In the genomic region with DNA sequence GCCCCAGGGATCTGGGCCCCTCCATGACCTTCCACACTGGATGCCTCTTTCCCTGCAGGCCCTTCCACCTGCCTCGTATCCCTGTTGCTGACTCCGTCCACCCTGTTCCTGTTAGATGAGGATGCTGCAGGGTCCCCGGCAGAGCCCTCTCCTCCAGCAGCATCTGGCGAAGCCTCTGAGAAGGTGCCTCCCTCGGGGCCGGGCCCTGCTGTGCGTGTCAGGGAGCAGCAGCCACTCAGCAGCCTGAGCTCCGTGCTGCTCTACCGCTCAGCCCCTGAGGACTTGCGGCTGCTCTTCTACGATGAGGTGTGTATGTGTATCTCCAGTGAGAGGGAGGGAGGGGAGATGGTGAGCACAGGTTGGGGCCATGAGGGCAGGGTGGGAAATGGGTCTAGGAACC, we compare ENCODE assay signal across 21 cellular contexts. TPM values are rescaled to one million over a fixed set of nuclear protein-coding genes. Genes with fewer than 3 reads are reported as not detected.
DNase-seq lines count a peak whose midpoint lies in the region; ATAC-seq and TF ChIP-seq lines count a peak whose summit lies in the region.
"Had no signal": no experiment of that assay in that cellular context is flagged by ENCODE, and none has a peak within 500 bp of the region (broad histone marks: within the 10 kb centered on the region; RNA-seq: fewer than 3 reads in every experiment).

No MANE protein-coding gene starts in this region.

- H3K36me3 ChIP-seq in BLaER1 (peaks cover 57% of the 10 kb centered on the region), neuronal stem cell (replicated peaks in 1 of 2; ENCODE audit: control insufficient read depth in 2 of 2, insufficient read depth in 2 of 2, low read length in 2 of 2) (peaks cover 2 to 27% of the 10 kb centered on the region in 2 donors)
- H3K36me3 ChIP-seq in BLaER1 treated with 17β-estradiol and CSF1 and Interleukin-3, amounts not matched to agents 10 nM and 100 nM, result peaks cover 44 to 67% (median 58%) of the 10 kb centered on the region in 11 experiments

- peaks cover 16% of the 10 kb centered on the region for H4K20me1 ChIP-seq in BLaER1
- peaks cover 0 to 30% (median 8%) of the 10 kb centered on the region in 11 experiments; a peak in 7 of 22 replicates for H4K20me1 ChIP-seq in BLaER1 treated with 17β-estradiol and CSF1 and Interleukin-3, amounts not matched to agents 10 nM and 100 nM

- H2BK120ac ChIP-seq in neuronal stem cell (ENCODE audit: low read depth, low read length), result no peak overlapping the region

- WGBS in neuronal stem cell (ENCODE audit: extremely low coverage in 2 of 2, insufficient read length in 2 of 2, insufficient replicate concordance in 1 of 2), 2 donors, result no CpG with 5 or more reads among the region's 11 CpGs

- H3K27me3 ChIP-seq in BLaER1, result no peaks in the 10 kb centered on the region
- H3K27me3 ChIP-seq in BLaER1 treated with 17β-estradiol and CSF1 and Interleukin-3, amounts not matched to agents 10 nM and 100 nM, result no peaks in the 10 kb centered on the region
- no peaks in the 10 kb centered on the region for H3K27me3 ChIP-seq in neuronal stem cell (ENCODE audit: control insufficient read depth in 3 of 3, insufficient read depth in 3 of 3, low read depth in 1 of 3, low read length in 3 of 3)

- no peaks in the 10 kb centered on the region for H3K79me1 ChIP-seq in neuronal stem cell (ENCODE audit: low read depth, low read length)

- peaks cover 2% of the 10 kb centered on the region for H3K27me3 Mint-ChIP-seq in glutamatergic neuron (ENCODE audit: unreplicated experiment)
- no peaks in the 10 kb centered on the region for H3K27me3 Mint-ChIP-seq in MCF 10A (ENCODE audit: insufficient read depth, unreplicated experiment)
- H3K27me3 Mint-ChIP-seq: CD4-positive, alpha-beta T cell; CD8-positive, alpha-beta memory T cell had no signal

- no peak for ATAC-seq in GM21576 (IDR thresholded peaks at IDR 0.05; ENCODE audit: unreplicated experiment)
- ATAC-seq: GM12878, GM23338, HCT116 had no signal

- peaks cover 32% of the 10 kb centered on the region for H3K4me1 ChIP-seq in BLaER1
- H3K4me1 ChIP-seq in BLaER1 treated with 17β-estradiol and CSF1 and Interleukin-3, amounts not matched to agents 10 nM and 100 nM, result peaks cover 0 to 28% (median 24%) of the 10 kb centered on the region in 10 experiments; a peak in 17 of 20 replicates
- H3K4me1 ChIP-seq in neuronal stem cell (ENCODE audit: control insufficient read depth in 2 of 2, insufficient read depth in 1 of 2, low read depth in 1 of 2, low read length in 2 of 2), result no peaks in the 10 kb centered on the region

- H2BK12ac ChIP-seq in neuronal stem cell (ENCODE audit: low read length), result no peak overlapping the region

- H3K18ac ChIP-seq in neuronal stem cell (ENCODE audit: low read length), result no peak overlapping the region

- H3K27ac ChIP-seq in BLaER1 (no peak overlapping the region), neuronal stem cell (replicated peaks; ENCODE audit: low read length) (no peak overlapping the region)
- H3K27ac ChIP-seq in BLaER1 treated with 17β-estradiol and CSF1 and Interleukin-3, amounts not matched to agents 10 nM and 100 nM, result no peak overlapping the region

- peak overlapping the region; percentile 60 for H3K14ac ChIP-seq in neuronal stem cell (ENCODE audit: low read length)

- POLR2A ChIA-PET in MCF 10A (lab: Yijun Ruan, JAX), result interaction anchor here (0.7 kb wide), 1 partner anchor 18 kb away, joined by 3 read pairs; the partner anchor contains the start of gene STK11IP

- H3K36me3 Mint-ChIP-seq in glutamatergic neuron (ENCODE audit: unreplicated experiment) (no peaks in the 10 kb centered on the region), MCF 10A (ENCODE audit: insufficient read depth, unreplicated experiment) (peaks cover 5% of the 10 kb centered on the region)

- no peak overlapping the region for H2BK5ac ChIP-seq in neuronal stem cell (ENCODE audit: low read length)

- intact Hi-C loops in MCF 10A (cut with micrococcal nuclease), result no loop called here

- no TSS peak for BruUV-seq in MCF 10A (replicated peaks; lab: Mats Ljungman, UMichigan)

- peak; percentile 56 for DNase-seq in glutamatergic neuron
- no peak for DNase-seq in neuronal stem cell (ENCODE audit: low spot score)
- DNase-seq in NK-92 treated with Interleukin-12 subunit alpha and Interleukin-12 subunit beta, amount 100 ng/mL, for 24 hours (lab: John Stamatoyannopoulos, UW), result no peak
- no peak for DNase-seq in MCF 10A (ENCODE audit: unreplicated experiment)
- DNase-seq in activated T-cell treated with anti-CD3 and anti-CD28 coated beads for 4 hours, result no peak
- DNase-seq: CD4-positive, alpha-beta T cell; CD8-positive, alpha-beta memory T cell; DMS 273 treated with DMSO at 0.1 percent for 48 hours; DMS79; EL; GDM1; H9 had no signal

- peaks cover 9% of the 10 kb centered on the region for H3K4me1 Mint-ChIP-seq in glutamatergic neuron (ENCODE audit: low read depth, unreplicated experiment)
- no peaks in the 10 kb centered on the region for H3K4me1 Mint-ChIP-seq in MCF 10A (ENCODE audit: insufficient read depth, unreplicated experiment)

- CTCF ChIA-PET in MCF 10A (lab: Yijun Ruan, JAX), result interaction anchor here (0.9 to 1.4 kb wide), 2 partner anchors 55 to 85 kb away, joined by 3 to 4 read pairs; no protein-coding TSS in a partner anchor

- no peak overlapping the region for H3K9ac ChIP-seq in BLaER1
- no peak overlapping the region for H3K9ac ChIP-seq in BLaER1 treated with 17β-estradiol and CSF1 and Interleukin-3, amounts not matched to agents 10 nM and 100 nM
- no peak overlapping the region for H3K9ac ChIP-seq in neuronal stem cell (ENCODE audit: low read depth, low read length, poor library complexity)

- H3K4me3 ChIP-seq in BLaER1 (no peak overlapping the region), neuronal stem cell (ENCODE audit: low read length in 2 of 2) (no peak overlapping the region)
- no peak overlapping the region for H3K4me3 ChIP-seq in BLaER1 treated with 17β-estradiol and CSF1 and Interleukin-3, amounts not matched to agents 10 nM and 100 nM
- H3K4me3 ChIP-seq: GM12878, GM23338 had no signal

- H3K9me3 ChIP-seq in BLaER1, result no peaks in the 10 kb centered on the region
- no peaks in the 10 kb centered on the region for H3K9me3 ChIP-seq in BLaER1 treated with 17β-estradiol and CSF1 and Interleukin-3, amounts not matched to agents 10 nM and 100 nM (replicated peaks in 1 of 11)
- no peaks in the 10 kb centered on the region for H3K9me3 ChIP-seq in neuronal stem cell (replicated peaks in 1 of 2; ENCODE audit: control insufficient read depth in 2 of 2, insufficient read depth in 1 of 2, low read depth in 1 of 2, low read length in 2 of 2)

- H3K9me3 Mint-ChIP-seq in glutamatergic neuron (ENCODE audit: unreplicated experiment), result peaks cover 3% of the 10 kb centered on the region
- no peaks in the 10 kb centered on the region for H3K9me3 Mint-ChIP-seq in MCF 10A (ENCODE audit: unreplicated experiment)
- H3K9me3 Mint-ChIP-seq: CD14-positive monocyte; CD4-positive, alpha-beta T cell; CD8-positive, alpha-beta memory T cell; GM23338; H9 had no signal

- no peak overlapping the region for H2AK5ac ChIP-seq in neuronal stem cell (ENCODE audit: low read depth, low read length)

- H3K4ac ChIP-seq in neuronal stem cell (ENCODE audit: low read length), result no peak overlapping the region

- H2AFZ ChIP-seq in neuronal stem cell (ENCODE audit: low read length), result no peak overlapping the region
- H2AFZ ChIP-seq: GM23338 had no signal

- no peak overlapping the region for H3K23ac ChIP-seq in neuronal stem cell (ENCODE audit: low read depth, low read length, poor library complexity)

- peak overlapping the region; percentile 49 for H3K4me2 ChIP-seq in BLaER1
- peak overlapping the region in 6 of 11 experiments; percentile 17 to 47 (median 34); a peak in 9 of 22 replicates for H3K4me2 ChIP-seq in BLaER1 treated with 17β-estradiol and CSF1 and Interleukin-3, amounts not matched to agents 10 nM and 100 nM
- no peak overlapping the region for H3K4me2 ChIP-seq in neuronal stem cell (ENCODE audit: insufficient read depth, low read length, poor library complexity, severe bottlenecking)
- H3K4me2 ChIP-seq: GM23338 had no signal

- H3K4me3 Mint-ChIP-seq in glutamatergic neuron (ENCODE audit: unreplicated experiment) (peak overlapping the region; percentile 13), MCF 10A (ENCODE audit: unreplicated experiment) (no peak overlapping the region)
- H3K4me3 Mint-ChIP-seq: CD14-positive monocyte; CD4-positive, alpha-beta T cell; CD8-positive, alpha-beta memory T cell; GM23338; H9 had no signal

- no peak overlapping the region for H2BK15ac ChIP-seq in neuronal stem cell (ENCODE audit: low read length)

- no peak overlapping the region for H4K91ac ChIP-seq in neuronal stem cell (ENCODE audit: low read depth, low read length, poor library complexity)

- H3K27ac Mint-ChIP-seq in glutamatergic neuron (ENCODE audit: unreplicated experiment), result no peak overlapping the region
- H3K27ac Mint-ChIP-seq in MCF 10A (ENCODE audit: low read depth, unreplicated experiment), result no peak overlapping the region
- H3K27ac Mint-ChIP-seq: CD4-positive, alpha-beta T cell had no signal

- peak overlapping the region; percentile 99 for H4K8ac ChIP-seq in neuronal stem cell (ENCODE audit: low read depth, low read length)

- TF ChIP-seq CTCF in glutamatergic neuron (IDR thresholded peaks at IDR 0.05; ENCODE audit: partially characterized antibody, unreplicated experiment) (no peak), MCF 10A (IDR thresholded peaks at IDR 0.05; ENCODE audit: unreplicated experiment) (no peak)

RNA-seq across cellular contexts. Expression of gene SLC4A3, which starts 12.4 kb away (rescaled TPM):
- total RNA-seq in glutamatergic neuron (ENCODE audit: unreplicated experiment) (24.4 TPM), MCF 10A (2022) (4.2 and 4.7 TPM in 2 replicates)
- polyA plus RNA-seq in neuronal stem cell (2013, experiment 1 of 2), result 3.2 TPM
- 3.4 TPM for polyA plus RNA-seq in neuronal stem cell (2013, experiment 2 of 2)
- total RNA-seq: GM12878 had no signal
- polyA plus RNA-seq: CD14-positive monocyte; CD8-positive, alpha-beta memory T cell had no signal

RNA-seq across cellular contexts. Expression of gene STK11IP, which starts 17.4 kb away (rescaled TPM):
- total RNA-seq in glutamatergic neuron (ENCODE audit: unreplicated experiment) (34.5 TPM), MCF 10A (2022) (24.2 and 26.5 TPM in 2 replicates)
- polyA plus RNA-seq in neuronal stem cell (2013, experiment 1 of 2), result 12.9 TPM
- polyA plus RNA-seq in neuronal stem cell (2013, experiment 2 of 2), result 12.0 TPM

RNA-seq across cellular contexts. Expression of gene INHA, which starts 42.9 kb away (rescaled TPM):
- total RNA-seq in glutamatergic neuron (ENCODE audit: unreplicated experiment), result not detected
- polyA plus RNA-seq in neuronal stem cell (2013, experiment 1 of 2), result 0.50 TPM
- 0.35 TPM for polyA plus RNA-seq in neuronal stem cell (2013, experiment 2 of 2)
- 1.2 and 2.2 TPM in 2 replicates for total RNA-seq in MCF 10A (2022)
- total RNA-seq: A172; A673; CD4-positive, alpha-beta T cell; CD8-positive, alpha-beta memory T cell; GM12878 had no signal
- polyA plus RNA-seq: CD14-positive monocyte; CD8-positive, alpha-beta memory T cell; GM12878 had no signal

RNA-seq across cellular contexts. Expression of gene OBSL1, which starts 43.7 kb away (rescaled TPM):
- total RNA-seq in glutamatergic neuron (ENCODE audit: unreplicated experiment) (47.9 TPM), MCF 10A (2022) (29.0 and 29.8 TPM in 2 replicates)
- 40.6 TPM for polyA plus RNA-seq in neuronal stem cell (2013, experiment 1 of 2)
- 41.4 TPM for polyA plus RNA-seq in neuronal stem cell (2013, experiment 2 of 2)
- polyA plus RNA-seq: CD14-positive monocyte; CD8-positive, alpha-beta memory T cell had no signal
